Comparison of ENCODE assay signal across 10 cellular contexts in genomic region chr15:56936929-56937328, GRCh38.
"Had no signal": no experiment of that assay in that cellular context is flagged by ENCODE, and none has a peak within 500 bp of the region (broad histone marks: within the 10 kb centered on the region; RNA-seq: fewer than 3 reads in every experiment).

No MANE protein-coding gene starts in this region.

- ATAC-seq: HCT116, K562 had no signal

- H3K27ac ChIP-seq: GM23248, HL-60 had no signal

- H3K4me3 ChIP-seq: GM23248, HAP-1, K562 had no signal

- H3K9me3 Mint-ChIP-seq: HFFc6 had no signal

- H3K27ac Mint-ChIP-seq: HFFc6 had no signal

- H3K4me3 Mint-ChIP-seq: HFFc6 had no signal

- DNase-seq: GM23248, GOT3, H7, HFFc6, IMR-90, KG1 had no signal
